8 cellular contexts compared by ENCODE assay signal in genomic region chr10:79242620-79243152, GRCh38.
DNase-seq lines count a peak whose midpoint lies in the region; ATAC-seq, FAIRE-seq and TF ChIP-seq lines count a peak whose summit lies in the region.

No MANE protein-coding gene starts in this region.

- H3K9ac ChIP-seq in subcutaneous abdominal adipose tissue (ENCODE audit: low read length in 5 of 5): peak overlapping the region in 2 of 5 donors; percentile 43 to 56

- DNase-seq in GM12891 (ENCODE audit: insufficient read length, low spot score) (peak; percentile 78), NCI-H460 (ENCODE audit: extremely low read depth, low read depth) (peak; percentile 16), esophagus squamous epithelium (lab: John Stamatoyannopoulos, UW) (no peak), naive B cell (peak; percentile 59)
- DNase-seq in activated T-cell treated with anti-CD3 and anti-CD28 coated beads, Interleukin-2, amount 50 U/mL, for 1 hour: peak; percentile 55

- TF ChIP-seq POLR2A in GM12891 (IDR thresholded peaks at IDR 0.05; ENCODE audit: low read depth, low read length): peak; percentile 49; the same call in 1 of the 2 replicates
- TF ChIP-seq POLR2A in esophagus squamous epithelium (IDR thresholded peaks at IDR 0.05): peak in 2 of 4 donors; percentile 34 to 50

- H3K4me3 Mint-ChIP-seq in naive B cell: peak overlapping the region; percentile 59 to 90 (median 78)

- no peaks in the 10 kb centered on the region for H3K27me3 Mint-ChIP-seq in naive B cell

- peaks cover 45 to 60% (median 53%) of the 10 kb centered on the region in 3 donors for H3K4me1 Mint-ChIP-seq in naive B cell

- H3K27ac ChIP-seq in esophagus squamous epithelium: peak overlapping the region; percentile 71 to 88 (median 80)
- no peak overlapping the region for H3K27ac ChIP-seq in subcutaneous abdominal adipose tissue (ENCODE audit: low read depth, low read length)

- no peak for TF ChIP-seq CTCF in esophagus squamous epithelium (IDR thresholded peaks at IDR 0.05)

- peaks cover 70 to 95% (median 84%) of the 10 kb centered on the region in 3 donors for H3K4me1 ChIP-seq in esophagus squamous epithelium
- peaks cover 37 to 82% (median 75%) of the 10 kb centered on the region in 5 donors for H3K4me1 ChIP-seq in subcutaneous abdominal adipose tissue (ENCODE audit: control insufficient read depth in 5 of 5, insufficient read depth in 5 of 5, low read length in 5 of 5)

- peaks cover 0 to 16% (median 0%) of the 10 kb centered on the region in 3 donors for H3K36me3 ChIP-seq in esophagus squamous epithelium
- peaks cover 0 to 5% (median 2%) of the 10 kb centered on the region in 5 donors for H3K36me3 ChIP-seq in subcutaneous abdominal adipose tissue (ENCODE audit: control insufficient read depth in 5 of 5, insufficient read depth in 5 of 5, low read length in 5 of 5)

- H3K4me3 ChIP-seq in esophagus squamous epithelium: peak overlapping the region; percentile 49 to 81 (median 54)
- peak overlapping the region in 4 of 5 donors; percentile 44 to 66 (median 58) for H3K4me3 ChIP-seq in subcutaneous abdominal adipose tissue (ENCODE audit: low read depth in 1 of 5, low read length in 5 of 5)

- H3K27ac Mint-ChIP-seq in naive B cell: peak overlapping the region in 3 of 6 donors; percentile 4 to 95 (median 79)

- H3K9me3 ChIP-seq in esophagus squamous epithelium: no peaks in the 10 kb centered on the region
- no peaks in the 10 kb centered on the region for H3K9me3 ChIP-seq in subcutaneous abdominal adipose tissue (ENCODE audit: control insufficient read depth in 5 of 5, low read length in 5 of 5)

- peak; percentile 20 for ATAC-seq in HG02763 (IDR thresholded peaks at IDR 0.05; ENCODE audit: unreplicated experiment)
- ATAC-seq in naive B cell (ENCODE audit: low read depth in 2 of 2): peak; percentile 55 to 57
- no peak for ATAC-seq in HG03196 (IDR thresholded peaks at IDR 0.05; ENCODE audit: unreplicated experiment)

- H3K27me3 ChIP-seq in esophagus squamous epithelium (no peaks in the 10 kb centered on the region), subcutaneous abdominal adipose tissue (ENCODE audit: control insufficient read depth in 5 of 5, insufficient read depth in 4 of 5, low read length in 5 of 5) (no peaks in the 10 kb centered on the region)

- WGBS in esophagus squamous epithelium, 2 donors: 0% methylated on average over 5 of the region's 60 CpGs; no CpG with 5 or more reads in 1 of the 2 donors

- FAIRE-seq in GM12891 (lab: Jason Lieb, UNC): peak; percentile 87

- no peaks in the 10 kb centered on the region for H3K36me3 Mint-ChIP-seq in naive B cell

- intact Hi-C loops in esophagus squamous epithelium (cut with DNase I): no loop called here

- no peaks in the 10 kb centered on the region for H3K9me3 Mint-ChIP-seq in naive B cell

TF ChIP-seq in GM12891, 5 proteins besides CTCF, POLR2A, EP300 and RAD21:
- TF ChIP-seq POU2F2 (IDR thresholded peaks at IDR 0.05; ENCODE audit: low read depth, low read length) (0 out of 2 replicates have a peak, but pooled peaks have one; percentile 36), PAX5 (IDR thresholded peaks at IDR 0.05; ENCODE audit: insufficient read depth, low read length, severe bottlenecking) (no peak), SPI1 (IDR thresholded peaks at IDR 0.05; ENCODE audit: low read depth, low read length) (no peak), POLR2AphosphoS5 (IDR thresholded peaks at IDR 0.05; ENCODE audit: low read depth, low read length) (peak; percentile 64; the same call in 1 of the 2 replicates), TAF1 (IDR thresholded peaks at IDR 0.05; ENCODE audit: low read depth, low read length) (peak; percentile 57; the same call in 1 of the 2 replicates)
